In the genomic region with DNA sequence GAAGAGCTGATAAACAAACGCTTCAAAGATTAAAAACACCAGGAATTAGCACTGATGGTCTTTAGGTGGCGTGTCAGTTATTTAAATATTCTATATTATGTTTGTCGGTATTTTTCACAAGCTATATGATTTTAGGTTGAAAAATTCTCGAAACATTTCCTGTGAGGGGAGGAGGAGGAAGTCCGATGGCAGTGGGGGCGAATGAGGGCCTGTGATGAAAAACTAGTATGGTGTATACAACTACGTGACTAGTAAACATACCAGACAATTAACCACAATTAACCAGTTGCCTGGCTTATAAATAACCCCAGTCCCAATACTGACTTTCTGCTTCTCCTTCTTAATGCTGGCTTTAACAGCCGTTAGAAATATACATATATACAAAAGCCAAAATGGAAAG, we compare ENCODE assay signal across 3 cellular contexts.
TF ChIP-seq lines count a peak whose summit lies in the region.

No MANE protein-coding gene starts in this region.

TF ChIP-seq in A549, 52 proteins besides CTCF, POLR2A, EP300 and RAD21:
- TF ChIP-seq, protein P1, sequence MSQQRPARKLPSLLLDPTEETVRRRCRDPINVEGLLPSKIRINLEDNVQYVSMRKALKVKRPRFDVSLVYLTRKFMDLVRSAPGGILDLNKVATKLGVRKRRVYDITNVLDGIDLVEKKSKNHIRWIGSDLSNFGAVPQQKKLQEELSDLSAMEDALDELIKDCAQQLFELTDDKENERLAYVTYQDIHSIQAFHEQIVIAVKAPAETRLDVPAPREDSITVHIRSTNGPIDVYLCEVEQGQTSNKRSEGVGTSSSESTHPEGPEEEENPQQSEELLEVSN (IDR thresholded peaks at IDR 0.05; ENCODE audit: borderline replicate concordance, low read depth): no peak
- TF ChIP-seq RNF2 (IDR thresholded peaks at IDR 0.05; ENCODE audit: borderline replicate concordance, low read depth) (no peak), MAFK (IDR thresholded peaks at IDR 0.05; ENCODE audit: partially characterized antibody) (no peak), CBX8 (IDR thresholded peaks at IDR 0.05) (no peak), PHF8 (IDR thresholded peaks at IDR 0.05; ENCODE audit: borderline replicate concordance, low read depth) (no peak), JUNB (IDR thresholded peaks at IDR 0.05) (no peak), BHLHE40 (IDR thresholded peaks at IDR 0.05; ENCODE audit: low read depth, low read length) (no peak), HDAC2 (IDR thresholded peaks at IDR 0.05) (no peak), CBX2 (IDR thresholded peaks at IDR 0.05; ENCODE audit: borderline replicate concordance, low read depth) (no peak), FOXS1 (CRISPR knock-in tag; IDR thresholded peaks at IDR 0.05) (no peak), KDM5A (IDR thresholded peaks at IDR 0.05) (no peak), RARB (CRISPR knock-in tag; IDR thresholded peaks at IDR 0.05) (no peak), ZSCAN20 (CRISPR knock-in tag; IDR thresholded peaks at IDR 0.05) (no peak), HOXA7 (CRISPR knock-in tag; IDR thresholded peaks at IDR 0.05) (no peak), GATA3 (IDR thresholded peaks at IDR 0.05; ENCODE audit: borderline replicate concordance) (no peak), KDM1A (IDR thresholded peaks at IDR 0.05; ENCODE audit: low read depth) (no peak)
- TF ChIP-seq, protein P2, sequence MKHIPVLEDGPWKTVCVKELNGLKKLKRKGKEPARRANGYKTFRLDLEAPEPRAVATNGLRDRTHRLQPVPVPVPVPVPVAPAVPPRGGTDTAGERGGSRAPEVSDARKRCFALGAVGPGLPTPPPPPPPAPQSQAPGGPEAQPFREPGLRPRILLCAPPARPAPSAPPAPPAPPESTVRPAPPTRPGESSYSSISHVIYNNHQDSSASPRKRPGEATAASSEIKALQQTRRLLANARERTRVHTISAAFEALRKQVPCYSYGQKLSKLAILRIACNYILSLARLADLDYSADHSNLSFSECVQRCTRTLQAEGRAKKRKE (CRISPR knock-in tag; IDR thresholded peaks at IDR 0.05; ENCODE audit: low read depth): no peak
- TF ChIP-seq, protein P3, sequence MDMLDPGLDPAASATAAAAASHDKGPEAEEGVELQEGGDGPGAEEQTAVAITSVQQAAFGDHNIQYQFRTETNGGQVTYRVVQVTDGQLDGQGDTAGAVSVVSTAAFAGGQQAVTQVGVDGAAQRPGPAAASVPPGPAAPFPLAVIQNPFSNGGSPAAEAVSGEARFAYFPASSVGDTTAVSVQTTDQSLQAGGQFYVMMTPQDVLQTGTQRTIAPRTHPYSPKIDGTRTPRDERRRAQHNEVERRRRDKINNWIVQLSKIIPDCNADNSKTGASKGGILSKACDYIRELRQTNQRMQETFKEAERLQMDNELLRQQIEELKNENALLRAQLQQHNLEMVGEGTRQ (IDR thresholded peaks at IDR 0.05): no peak
- TF ChIP-seq, protein P4, sequence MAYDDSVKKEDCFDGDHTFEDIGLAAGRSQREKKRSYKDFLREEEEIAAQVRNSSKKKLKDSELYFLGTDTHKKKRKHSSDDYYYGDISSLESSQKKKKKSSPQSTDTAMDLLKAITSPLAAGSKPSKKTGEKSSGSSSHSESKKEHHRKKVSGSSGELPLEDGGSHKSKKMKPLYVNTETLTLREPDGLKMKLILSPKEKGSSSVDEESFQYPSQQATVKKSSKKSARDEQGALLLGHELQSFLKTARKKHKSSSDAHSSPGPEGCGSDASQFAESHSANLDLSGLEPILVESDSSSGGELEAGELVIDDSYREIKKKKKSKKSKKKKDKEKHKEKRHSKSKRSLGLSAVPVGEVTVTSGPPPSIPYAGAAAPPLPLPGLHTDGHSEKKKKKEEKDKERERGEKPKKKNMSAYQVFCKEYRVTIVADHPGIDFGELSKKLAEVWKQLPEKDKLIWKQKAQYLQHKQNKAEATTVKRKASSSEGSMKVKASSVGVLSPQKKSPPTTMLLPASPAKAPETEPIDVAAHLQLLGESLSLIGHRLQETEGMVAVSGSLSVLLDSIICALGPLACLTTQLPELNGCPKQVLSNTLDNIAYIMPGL (CRISPR knock-in tag; IDR thresholded peaks at IDR 0.05; ENCODE audit: borderline replicate concordance): no peak

TF ChIP-seq in GM23338, 12 proteins besides CTCF, POLR2A, EP300 and RAD21 (continues in another document):
- TF ChIP-seq, protein P5, sequence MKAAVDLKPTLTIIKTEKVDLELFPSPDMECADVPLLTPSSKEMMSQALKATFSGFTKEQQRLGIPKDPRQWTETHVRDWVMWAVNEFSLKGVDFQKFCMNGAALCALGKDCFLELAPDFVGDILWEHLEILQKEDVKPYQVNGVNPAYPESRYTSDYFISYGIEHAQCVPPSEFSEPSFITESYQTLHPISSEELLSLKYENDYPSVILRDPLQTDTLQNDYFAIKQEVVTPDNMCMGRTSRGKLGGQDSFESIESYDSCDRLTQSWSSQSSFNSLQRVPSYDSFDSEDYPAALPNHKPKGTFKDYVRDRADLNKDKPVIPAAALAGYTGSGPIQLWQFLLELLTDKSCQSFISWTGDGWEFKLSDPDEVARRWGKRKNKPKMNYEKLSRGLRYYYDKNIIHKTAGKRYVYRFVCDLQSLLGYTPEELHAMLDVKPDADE (IDR thresholded peaks at IDR 0.05): no peak
- TF ChIP-seq NANOG (IDR thresholded peaks at IDR 0.05; ENCODE audit: borderline replicate concordance) (no peak), EZH2 (IDR thresholded peaks at IDR 0.05; ENCODE audit: low read depth, unreplicated experiment) (no peak), POLR2AphosphoS5 (IDR thresholded peaks at IDR 0.05; ENCODE audit: low read depth) (no peak), ZNF331 (CRISPR knock-in tag; IDR thresholded peaks at IDR 0.05; ENCODE audit: low read depth) (no peak), EZH2phosphoT487 (IDR thresholded peaks at IDR 0.05; ENCODE audit: unreplicated experiment) (no peak), CREB1 (CRISPR knock-in tag; IDR thresholded peaks at IDR 0.05; ENCODE audit: low read depth) (no peak), JUNB (IDR thresholded peaks at IDR 0.05; ENCODE audit: unreplicated experiment) (no peak)
- TF ChIP-seq, protein P6, sequence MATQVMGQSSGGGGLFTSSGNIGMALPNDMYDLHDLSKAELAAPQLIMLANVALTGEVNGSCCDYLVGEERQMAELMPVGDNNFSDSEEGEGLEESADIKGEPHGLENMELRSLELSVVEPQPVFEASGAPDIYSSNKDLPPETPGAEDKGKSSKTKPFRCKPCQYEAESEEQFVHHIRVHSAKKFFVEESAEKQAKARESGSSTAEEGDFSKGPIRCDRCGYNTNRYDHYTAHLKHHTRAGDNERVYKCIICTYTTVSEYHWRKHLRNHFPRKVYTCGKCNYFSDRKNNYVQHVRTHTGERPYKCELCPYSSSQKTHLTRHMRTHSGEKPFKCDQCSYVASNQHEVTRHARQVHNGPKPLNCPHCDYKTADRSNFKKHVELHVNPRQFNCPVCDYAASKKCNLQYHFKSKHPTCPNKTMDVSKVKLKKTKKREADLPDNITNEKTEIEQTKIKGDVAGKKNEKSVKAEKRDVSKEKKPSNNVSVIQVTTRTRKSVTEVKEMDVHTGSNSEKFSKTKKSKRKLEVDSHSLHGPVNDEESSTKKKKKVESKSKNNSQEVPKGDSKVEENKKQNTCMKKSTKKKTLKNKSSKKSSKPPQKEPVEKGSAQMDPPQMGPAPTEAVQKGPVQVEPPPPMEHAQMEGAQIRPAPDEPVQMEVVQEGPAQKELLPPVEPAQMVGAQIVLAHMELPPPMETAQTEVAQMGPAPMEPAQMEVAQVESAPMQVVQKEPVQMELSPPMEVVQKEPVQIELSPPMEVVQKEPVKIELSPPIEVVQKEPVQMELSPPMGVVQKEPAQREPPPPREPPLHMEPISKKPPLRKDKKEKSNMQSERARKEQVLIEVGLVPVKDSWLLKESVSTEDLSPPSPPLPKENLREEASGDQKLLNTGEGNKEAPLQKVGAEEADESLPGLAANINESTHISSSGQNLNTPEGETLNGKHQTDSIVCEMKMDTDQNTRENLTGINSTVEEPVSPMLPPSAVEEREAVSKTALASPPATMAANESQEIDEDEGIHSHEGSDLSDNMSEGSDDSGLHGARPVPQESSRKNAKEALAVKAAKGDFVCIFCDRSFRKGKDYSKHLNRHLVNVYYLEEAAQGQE (IDR thresholded peaks at IDR 0.05; ENCODE audit: unreplicated experiment): no peak

TF ChIP-seq in GM12878, 131 proteins besides CTCF, POLR2A, EP300 and RAD21:
- TF ChIP-seq ZBED1 (IDR thresholded peaks at IDR 0.05; ENCODE audit: borderline replicate concordance): no peak
- 0 out of 2 replicates have a peak, but pooled peaks have one; percentile 10 for TF ChIP-seq RUNX3 (IDR thresholded peaks at IDR 0.05; ENCODE audit: low read length)
